15 cellular contexts compared by ENCODE assay signal in genomic region chr19:11033251-11033650, GRCh38. TPM values are rescaled to one million over a fixed set of nuclear protein-coding genes. Genes with fewer than 3 reads are reported as not detected.
DNase-seq lines count a peak whose midpoint lies in the region; ATAC-seq and TF ChIP-seq lines count a peak whose summit lies in the region.
"Had no signal": no experiment of that assay in that cellular context is flagged by ENCODE, and none has a peak within 500 bp of the region (broad histone marks: within the 10 kb centered on the region; RNA-seq: fewer than 3 reads in every experiment).

No MANE protein-coding gene starts in this region.

- peaks cover 0 to 8% (median 0%) of the 10 kb centered on the region in 11 experiments; a peak in 2 of 22 replicates for H3K27me3 ChIP-seq in BLaER1 treated with 17β-estradiol and CSF1 and Interleukin-3, amounts not matched to agents 10 nM and 100 nM
- H3K27me3 ChIP-seq in OCI-LY1 (ENCODE audit: insufficient read depth, low read length) = no peaks in the 10 kb centered on the region
- H3K27me3 ChIP-seq in dorsolateral prefrontal cortex = no peaks in the 10 kb centered on the region

- no peaks in the 10 kb centered on the region for H3K9me3 Mint-ChIP-seq in endothelial cell (ENCODE audit: unreplicated experiment)
- H3K9me3 Mint-ChIP-seq in T-cell = no peaks in the 10 kb centered on the region
- no peaks in the 10 kb centered on the region for H3K9me3 Mint-ChIP-seq in osteocyte (ENCODE audit: unreplicated experiment)
- H3K9me3 Mint-ChIP-seq: CD4-positive, alpha-beta T cell; GM23338; IgD-negative memory B cell had no signal

- peak overlapping the region; percentile 46 to 92 (median 85) for H3K4me2 ChIP-seq in BLaER1 treated with 17β-estradiol and CSF1 and Interleukin-3, amounts not matched to agents 10 nM and 100 nM
- H3K4me2 ChIP-seq in OCI-LY1 (ENCODE audit: low read length) = no peak overlapping the region
- H3K4me2 ChIP-seq: GM23338 had no signal

- POLR2A ChIA-PET in T-cell (lab: Charles Lee) = no interaction called here

- peak overlapping the region in 7 of 11 experiments; percentile 1 to 73 (median 64); a peak in 9 of 22 replicates for H3K9ac ChIP-seq in BLaER1 treated with 17β-estradiol and CSF1 and Interleukin-3, amounts not matched to agents 10 nM and 100 nM
- no peak overlapping the region for H3K9ac ChIP-seq in OCI-LY1 (ENCODE audit: low read length)

- peaks cover 3% of the 10 kb centered on the region; the same call in 1 of the 2 replicates for H3F3A ChIP-seq in OCI-LY1 (ENCODE audit: insufficient read depth, low read length)

- H2AFZ ChIP-seq in OCI-LY1 (ENCODE audit: low read length) = no peak overlapping the region
- H2AFZ ChIP-seq: GM23338 had no signal

- H3K4me3 Mint-ChIP-seq in endothelial cell (ENCODE audit: unreplicated experiment) = peak overlapping the region; percentile 59
- no peak overlapping the region for H3K4me3 Mint-ChIP-seq in T-cell
- no peak overlapping the region for H3K4me3 Mint-ChIP-seq in osteocyte (ENCODE audit: unreplicated experiment)
- H3K4me3 Mint-ChIP-seq: B cell; CD4-positive, alpha-beta T cell; GM23338; IgD-negative memory B cell had no signal

- peaks cover 57% of the 10 kb centered on the region for H3K36me3 Mint-ChIP-seq in endothelial cell (ENCODE audit: low read depth, unreplicated experiment)
- H3K36me3 Mint-ChIP-seq in T-cell = peaks cover 57% of the 10 kb centered on the region
- H3K36me3 Mint-ChIP-seq in osteocyte (ENCODE audit: unreplicated experiment) = peaks cover 41% of the 10 kb centered on the region

- intact Hi-C loops in dorsolateral prefrontal cortex (cut with DNase I) = loop anchor here in 1 of 2 donors (10.0 kb wide), 1 partner anchor 92 kb away; no protein-coding TSS in a partner anchor

- no peaks in the 10 kb centered on the region for H3K9me3 ChIP-seq in BLaER1 treated with 17β-estradiol and CSF1 and Interleukin-3, amounts not matched to agents 10 nM and 100 nM (replicated peaks in 1 of 11)
- H3K9me3 ChIP-seq in OCI-LY1 (ENCODE audit: low read length) = no peaks in the 10 kb centered on the region
- H3K9me3 ChIP-seq: Caco-2 had no signal

- H4K20me1 ChIP-seq in BLaER1 treated with 17β-estradiol and CSF1 and Interleukin-3, amounts not matched to agents 10 nM and 100 nM = peaks cover 73 to 98% (median 96%) of the 10 kb centered on the region in 11 experiments; a peak in 21 of 22 replicates
- H4K20me1 ChIP-seq in OCI-LY1 (ENCODE audit: insufficient read depth, low read length) = no peaks in the 10 kb centered on the region

- H3K27ac ChIP-seq in BLaER1 treated with 17β-estradiol and CSF1 and Interleukin-3, amounts not matched to agents 10 nM and 100 nM = peak overlapping the region in 5 of 11 experiments; percentile 14 to 83 (median 48); a peak in 6 of 22 replicates
- peak overlapping the region; percentile 82 for H3K27ac ChIP-seq in OCI-LY1 (ENCODE audit: low read depth, low read length, poor library complexity, severe bottlenecking)
- H3K27ac ChIP-seq in dorsolateral prefrontal cortex = peak overlapping the region in 4 of 59 donors; percentile 7 to 36 (median 19)
- H3K27ac ChIP-seq: C4-2B had no signal

- H3K27me3 Mint-ChIP-seq in endothelial cell (ENCODE audit: unreplicated experiment) = peaks cover 4% of the 10 kb centered on the region
- H3K27me3 Mint-ChIP-seq in T-cell = no peaks in the 10 kb centered on the region
- no peaks in the 10 kb centered on the region for H3K27me3 Mint-ChIP-seq in osteocyte (ENCODE audit: unreplicated experiment)
- H3K27me3 Mint-ChIP-seq: CD4-positive, alpha-beta T cell; IgD-negative memory B cell had no signal

- no peaks in the 10 kb centered on the region for H3K9me2 ChIP-seq in OCI-LY1 (ENCODE audit: low read depth, low read length)

- H3K4me1 Mint-ChIP-seq in endothelial cell (ENCODE audit: unreplicated experiment) (no peaks in the 10 kb centered on the region), T-cell (peaks cover 6 to 7% (median 6%) of the 10 kb centered on the region in 3 donors), osteocyte (ENCODE audit: unreplicated experiment) (peaks cover 12% of the 10 kb centered on the region)
- H3K4me1 Mint-ChIP-seq: GM23338 had no signal

- no peak for TF ChIP-seq CTCF in OCI-LY1 (IDR thresholded peaks at IDR 0.05; ENCODE audit: low read length)
- no peak for TF ChIP-seq CTCF in endothelial cell (IDR thresholded peaks at IDR 0.05; ENCODE audit: unreplicated experiment)
- no peak for TF ChIP-seq CTCF in osteocyte (IDR thresholded peaks at IDR 0.05)
- TF ChIP-seq CTCF in dorsolateral prefrontal cortex (IDR thresholded peaks at IDR 0.05 in 54 of 56, conservative IDR thresholded peaks at IDR 0.05 in 2 of 56; ENCODE audit: low read depth in 1 of 56, partially characterized antibody in 56 of 56) = no peak

- peak overlapping the region in 2 of 10 experiments; percentile 13 to 32; a peak in 2 of 20 replicates for H3K4me3 ChIP-seq in BLaER1 treated with 17β-estradiol and CSF1 and Interleukin-3, amounts not matched to agents 10 nM and 100 nM
- H3K4me3 ChIP-seq in OCI-LY1 (ENCODE audit: low read depth, low read length, poor library complexity, severe bottlenecking) (no peak overlapping the region), dorsolateral prefrontal cortex (no peak overlapping the region)
- H3K4me3 ChIP-seq: GM23338 had no signal

- CTCF ChIA-PET in T-cell (lab: Charles Lee) = no interaction called here

- DNase-seq in endothelial cell (ENCODE audit: low spot score) = no peak
- DNase-seq in T-cell = no peak
- no peak for DNase-seq in osteocyte (ENCODE audit: extremely low spot score, unreplicated experiment)
- DNase-seq in dorsolateral prefrontal cortex = no peak
- DNase-seq: Caco-2; CD4-positive, alpha-beta T cell; GDM1; HCEC 1CT had no signal

- no peak for ATAC-seq in T-cell (replicated peaks in 1 of 4)
- ATAC-seq: GM23338, HepG2 had no signal

- peaks cover 11% of the 10 kb centered on the region; the same call in 1 of the 2 replicates for H3K79me2 ChIP-seq in OCI-LY1 (ENCODE audit: insufficient read depth, low read length)

- no peak overlapping the region for H3K27ac Mint-ChIP-seq in endothelial cell (ENCODE audit: unreplicated experiment)
- no peak overlapping the region for H3K27ac Mint-ChIP-seq in T-cell
- H3K27ac Mint-ChIP-seq in osteocyte (ENCODE audit: unreplicated experiment) = no peak overlapping the region
- H3K27ac Mint-ChIP-seq: B cell; CD4-positive, alpha-beta T cell; GM23338; IgD-negative memory B cell had no signal

- H3K4me1 ChIP-seq in BLaER1 treated with 17β-estradiol and CSF1 and Interleukin-3, amounts not matched to agents 10 nM and 100 nM = peaks cover 59 to 96% (median 88%) of the 10 kb centered on the region in 10 experiments
- peaks cover 44% of the 10 kb centered on the region for H3K4me1 ChIP-seq in OCI-LY1 (ENCODE audit: insufficient read depth, low read length, severe bottlenecking)
- H3K4me1 ChIP-seq: Caco-2 had no signal

- H3K36me3 ChIP-seq in BLaER1 treated with 17β-estradiol and CSF1 and Interleukin-3, amounts not matched to agents 10 nM and 100 nM = peaks cover 87 to 98% (median 95%) of the 10 kb centered on the region in 11 experiments
- peaks cover 92% of the 10 kb centered on the region for H3K36me3 ChIP-seq in OCI-LY1 (ENCODE audit: insufficient read depth, low read length)

RNA-seq across cellular contexts. Expression of gene LDLR, which starts 56.0 kb away (rescaled TPM):
- total RNA-seq in endothelial cell (ENCODE audit: unreplicated experiment) (158 TPM), T-cell (10 to 100 TPM; 33.8 to 50.4 (median 42.0) TPM), osteocyte (75.4 and 96.9 TPM in 2 replicates), dorsolateral prefrontal cortex (10 to 100 TPM; 14.7 to 92.5 (median 30.9) TPM)
